In the genomic region with DNA sequence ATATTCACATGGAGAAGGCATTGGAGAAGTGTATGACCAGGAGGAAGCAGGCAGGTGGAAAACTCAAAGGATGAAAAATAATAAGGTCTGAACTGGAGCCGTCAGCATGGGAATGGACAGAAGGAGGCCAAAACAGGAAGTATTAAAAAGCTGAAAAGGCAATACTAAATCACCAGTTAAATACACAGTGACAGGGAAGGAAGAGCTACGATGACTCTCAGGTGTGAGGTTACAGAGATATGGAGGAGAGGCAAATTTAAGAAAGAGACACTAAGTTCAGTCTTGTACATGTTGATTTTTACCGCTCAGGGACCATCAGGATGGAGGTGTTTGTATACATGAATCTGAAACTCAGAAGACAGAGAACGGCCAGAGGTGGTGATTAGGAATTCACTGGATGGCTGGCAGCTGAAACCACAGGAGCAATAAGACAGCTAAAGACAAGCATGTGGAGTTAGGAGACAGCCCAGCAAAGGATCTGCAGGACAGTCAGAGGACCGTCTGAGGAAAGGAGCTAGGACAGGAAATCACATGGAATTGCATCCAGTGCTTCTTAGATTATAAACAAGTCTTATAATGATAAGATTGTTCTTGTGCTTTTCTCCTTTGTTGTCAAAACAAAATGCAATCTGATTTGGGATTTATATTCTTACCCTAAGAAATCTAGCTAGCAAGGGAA, we compare ENCODE assay signal across 1 cellular context.
TF ChIP-seq lines count a peak whose summit lies in the region.

No MANE protein-coding gene starts in this region.

TF ChIP-seq in endothelial cell of umbilical vein, 7 proteins besides CTCF, POLR2A, EP300 and RAD21:
- TF ChIP-seq FOS (IDR thresholded peaks at IDR 0.05; ENCODE audit: borderline replicate concordance, insufficient read depth, low read length) (no peak), POLR2AphosphoS5 (IDR thresholded peaks at IDR 0.05; ENCODE audit: insufficient read depth, low read depth, low read length) (no peak), GATA2 (IDR thresholded peaks at IDR 0.05; ENCODE audit: insufficient read depth, insufficient read length, low read depth, low read length) (no peak), EZH2 (IDR thresholded peaks at IDR 0.05; ENCODE audit: borderline replicate concordance, low read depth, low read length, severe bottlenecking) (no peak), JUN (IDR thresholded peaks at IDR 0.05; ENCODE audit: borderline replicate concordance, insufficient read depth, insufficient read length, low read depth) (no peak), MYC (IDR thresholded peaks at IDR 0.05; ENCODE audit: low read depth, low read length) (no peak)
- TF ChIP-seq, protein P1, sequence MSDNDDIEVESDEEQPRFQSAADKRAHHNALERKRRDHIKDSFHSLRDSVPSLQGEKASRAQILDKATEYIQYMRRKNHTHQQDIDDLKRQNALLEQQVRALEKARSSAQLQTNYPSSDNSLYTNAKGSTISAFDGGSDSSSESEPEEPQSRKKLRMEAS (IDR thresholded peaks at IDR 0.05; ENCODE audit: insufficient read depth, insufficient read length) = no peak
